8 cellular contexts compared by ENCODE assay signal in the genomic region with DNA sequence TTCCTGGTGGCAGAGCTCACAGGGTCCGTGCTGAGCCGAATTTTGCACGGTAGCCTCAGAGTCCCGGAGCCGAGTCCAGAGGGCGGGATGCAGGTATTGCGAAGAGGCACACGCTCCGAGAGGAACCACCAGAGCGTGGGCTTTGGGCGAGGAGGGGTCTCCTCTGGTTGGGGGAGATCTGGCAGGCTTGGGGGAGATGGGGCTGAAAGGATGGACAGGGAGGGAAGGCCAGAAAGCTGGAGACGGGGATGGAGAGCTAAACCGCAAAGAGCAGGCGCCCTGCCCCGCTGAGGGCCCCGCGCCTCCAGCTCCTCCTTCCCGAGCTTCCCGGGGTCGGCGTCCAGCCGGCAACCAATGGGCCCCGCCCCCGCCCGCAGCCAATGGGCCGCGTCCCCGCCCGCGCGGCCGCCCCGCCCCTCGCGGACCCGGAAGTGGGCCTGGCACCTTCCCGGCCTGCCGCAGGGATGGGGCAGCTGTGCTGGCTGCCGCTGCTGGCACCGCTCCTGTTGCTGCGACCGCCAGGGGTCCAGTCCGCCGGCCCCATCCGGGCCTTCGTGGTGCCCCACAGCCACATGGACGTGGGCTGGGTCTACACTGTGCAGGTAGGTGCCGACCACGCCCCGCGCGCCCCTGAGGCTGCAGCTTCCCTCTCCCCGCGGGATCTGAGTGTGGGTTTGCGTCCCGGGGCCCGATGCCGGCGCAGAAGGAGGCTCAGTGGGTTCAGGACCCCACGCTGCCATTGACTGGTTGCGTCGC. TPM values are rescaled to one million over a fixed set of nuclear protein-coding genes. Genes with fewer than 3 reads are reported as not detected.
DNase-seq lines count a peak whose midpoint lies in the region; ATAC-seq and TF ChIP-seq lines count a peak whose summit lies in the region.

A gene (plus strand): TSS at position 443 of the 756 bp plus-strand sequence. CDS start 22 bp downstream, at position 465.

- H3K9me3 ChIP-seq in RWPE2 (ENCODE audit: severe bottlenecking): no peaks in the 10 kb centered on the region
- H3K9me3 ChIP-seq in stomach: no peaks in the 10 kb centered on the region

- H3K79me2 ChIP-seq in KMS-11 (ENCODE audit: insufficient read depth, low read depth): no peaks in the 10 kb centered on the region

- intact Hi-C loops in stomach (cut with DNase I; ENCODE audit: low total_unique reads): loop anchor here (10.0 kb wide), 1 partner anchor 540 kb away; no protein-coding TSS in a partner anchor

- H3K36me3 Mint-ChIP-seq in neural crest cell (ENCODE audit: low read depth): peaks cover 9% of the 10 kb centered on the region

- peaks cover 5% of the 10 kb centered on the region for H3K9me3 Mint-ChIP-seq in neural crest cell

- H3K36me3 ChIP-seq in KMS-11 (ENCODE audit: insufficient read depth) (no peaks in the 10 kb centered on the region), RWPE2 (ENCODE audit: low read depth) (peaks cover 8% of the 10 kb centered on the region), stomach (peaks cover 12 to 33% (median 31%) of the 10 kb centered on the region in 4 donors)

- H3K27ac Mint-ChIP-seq in neural crest cell (ENCODE audit: unreplicated experiment): peak within 1 kb of the TSS; percentile 86

- 0 to 1% (median 0%) methylated on average over 16 to 62 of the region's 62 CpGs for WGBS in stomach, 5 donors

- H3K4me3 ChIP-seq in KMS-11 (IDR thresholded peaks at IDR 0.05; ENCODE audit: insufficient read depth, low read depth, low read length): peak within 1 kb of the TSS; percentile 53
- H3K4me3 ChIP-seq in RWPE2 (ENCODE audit: severe bottlenecking): peak within 1 kb of the TSS; percentile 79
- peak within 1 kb of the TSS; percentile 93 for H3K4me3 ChIP-seq in fibroblast of villous mesenchyme (ENCODE audit: low read depth, low read length)
- peak within 1 kb of the TSS; percentile 79 to 88 (median 86) for H3K4me3 ChIP-seq in stomach

- no peak within 1 kb of the TSS for H3K27ac ChIP-seq in KMS-11
- no peak within 1 kb of the TSS for H3K27ac ChIP-seq in RWPE2 (ENCODE audit: poor library complexity, severe bottlenecking)
- peak within 1 kb of the TSS; percentile 72 to 88 (median 82) for H3K27ac ChIP-seq in stomach

- H3K4me1 ChIP-seq in KMS-11 (ENCODE audit: low read depth, poor library complexity, severe bottlenecking) (no peaks in the 10 kb centered on the region), RWPE2 (ENCODE audit: insufficient read depth, poor library complexity, severe bottlenecking) (no peaks in the 10 kb centered on the region), stomach (peaks cover 19 to 34% (median 29%) of the 10 kb centered on the region in 4 donors)

- H3K27me3 Mint-ChIP-seq in neural crest cell (ENCODE audit: low read depth): peaks cover 36% of the 10 kb centered on the region

- no peaks in the 10 kb centered on the region for H4K20me1 ChIP-seq in KMS-11 (ENCODE audit: insufficient read depth)

- no peak for TF ChIP-seq CTCF in KMS-11 (conservative IDR thresholded peaks at IDR 0.05; ENCODE audit: low read depth, low read length)
- TF ChIP-seq CTCF in RWPE2 (IDR thresholded peaks at IDR 0.05; ENCODE audit: poor library complexity, severe bottlenecking): no peak
- TF ChIP-seq CTCF in fibroblast of villous mesenchyme (IDR thresholded peaks at IDR 0.05; ENCODE audit: insufficient read depth, low read depth, low read length): peak; percentile 2
- peak; percentile 42 for TF ChIP-seq CTCF in neural crest cell (conservative IDR thresholded peaks at IDR 0.05)
- no peak for TF ChIP-seq CTCF in stomach (IDR thresholded peaks at IDR 0.05)

- H3K9ac ChIP-seq in KMS-11: peak within 1 kb of the TSS; percentile 49; the same call in 1 of the 2 replicates

- no peak for TF ChIP-seq EP300 in stomach (IDR thresholded peaks at IDR 0.05)

- ATAC-seq in GM21723 (IDR thresholded peaks at IDR 0.05; ENCODE audit: unreplicated experiment) (peak; percentile 95), RWPE2 (ENCODE audit: low read depth) (peak; percentile 91)

- TF ChIP-seq POLR2A in stomach (IDR thresholded peaks at IDR 0.05): peak in 1 of 4 donors; percentile 50

- DNase-seq in Daoy (ENCODE audit: low read depth) (peak; percentile 92), RWPE2 (ENCODE audit: low spot score) (peak; percentile 87), fibroblast of villous mesenchyme (ENCODE audit: low read depth) (peak; percentile 70), neural crest cell (ENCODE audit: low read depth, low spot score) (peak; percentile 89), stomach (peak; percentile 93)
- DNase-seq in activated effector memory CD4-positive, alpha-beta T cell treated with anti-CD3 and anti-CD28 coated beads, Interleukin-2, amount 50 U/mL, for 16 hours: peak; percentile 94

- no peaks in the 10 kb centered on the region for H3K4me1 Mint-ChIP-seq in neural crest cell

- H3K4me3 Mint-ChIP-seq in neural crest cell: peak within 1 kb of the TSS; percentile 89

- H3K27me3 ChIP-seq in KMS-11 (ENCODE audit: insufficient read depth, low read depth) (peaks cover 3% of the 10 kb centered on the region; the same call in 1 of the 2 replicates), RWPE2 (ENCODE audit: insufficient read depth, poor library complexity, severe bottlenecking) (no peaks in the 10 kb centered on the region), stomach (no peaks in the 10 kb centered on the region)

- peak within 1 kb of the TSS; percentile 57 for H3K4me2 ChIP-seq in KMS-11

- peak within 1 kb of the TSS; percentile 87; the same call in 1 of the 2 replicates for H2AFZ ChIP-seq in KMS-11 (ENCODE audit: low read depth)

RNA-seq across cellular contexts. Expression of the gene that starts here (rescaled TPM):
- 5.8 and 6.7 TPM in 2 replicates for total RNA-seq in Daoy (2014; rRNA removed; shearing (Covaris generic))
- 13.9 and 14.2 TPM in 2 replicates for total RNA-seq in fibroblast of villous mesenchyme
- total RNA-seq in neural crest cell: 9.4 and 9.8 TPM in 2 replicates
- 10 to 100 TPM in 4 of 5 donors, 1 to 10 TPM in 1; 9.0 to 49.4 (median 28.6) TPM for total RNA-seq in stomach
- 1 to 10 TPM; 6.1 to 8.9 (median 8.7) TPM for polyA plus RNA-seq in stomach

Comparison
In these comparisons a context has a peak if more than half of its experiments do, and no peak if none do; other contexts are left out.
1. H3K27ac ChIP-seq: peak in stomach (5 of 5); none in KMS-11 (single experiment) and RWPE2 (single experiment).
2. CTCF ChIP-seq: peak in fibroblast of villous mesenchyme (single experiment) and neural crest cell (single experiment); none in KMS-11 (single experiment), RWPE2 (single experiment) and stomach (0 of 7).
3. Peak in every context shown above with its lines, with median percentiles within 50 percentile points of each other: DNase-seq and H3K4me3 ChIP-seq.